In the genomic region with DNA sequence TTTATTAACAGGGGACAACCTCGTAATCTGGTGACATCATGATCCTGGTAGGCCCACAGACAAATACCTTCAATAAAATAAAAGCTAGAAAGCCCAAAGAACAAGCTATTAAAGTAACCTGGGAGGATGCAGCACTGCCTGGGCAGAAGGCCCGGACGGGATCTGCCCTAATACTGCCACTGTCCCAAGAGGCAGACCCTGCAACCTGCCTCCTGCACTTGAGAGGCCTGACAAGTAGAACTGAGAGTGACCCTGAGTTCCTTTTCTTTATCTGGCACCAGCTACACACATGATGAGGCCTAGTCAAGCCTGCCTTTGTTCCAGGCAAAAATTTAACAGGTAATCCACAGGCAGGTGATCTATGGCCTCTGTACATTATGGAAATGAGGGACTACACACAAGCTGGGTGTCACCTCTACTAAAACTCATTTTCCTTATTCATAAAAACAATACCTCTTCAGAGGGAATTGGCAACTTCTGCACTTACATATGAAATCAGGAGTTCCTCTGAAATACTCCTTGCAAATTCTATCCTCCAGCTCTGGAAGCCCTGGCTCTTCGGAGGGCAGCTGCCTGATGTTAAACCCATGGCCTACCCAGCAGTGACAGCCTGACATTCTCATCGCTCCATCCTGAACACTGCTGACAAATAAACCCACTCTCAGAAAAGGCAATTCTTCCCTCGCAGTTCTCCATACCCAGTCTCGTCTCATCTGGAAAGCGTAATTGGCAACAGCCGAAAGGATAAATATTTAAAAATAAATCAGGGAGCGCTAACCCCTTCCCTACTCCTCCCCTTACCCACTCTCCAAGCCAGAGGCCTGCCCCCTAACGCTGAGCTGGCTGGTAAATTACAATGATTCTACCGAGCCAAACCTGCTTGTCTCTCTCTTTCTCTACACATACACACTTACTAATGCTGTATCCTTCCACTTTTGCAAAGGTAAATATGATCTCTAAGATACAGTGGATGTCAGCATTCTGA, we compare ENCODE assay signal across 1 cellular context.
TF ChIP-seq lines count a peak whose summit lies in the region.

No MANE protein-coding gene starts in this region.

TF ChIP-seq in HEK293, 187 proteins besides CTCF, POLR2A, EP300 and RAD21 (continued from another document):
- TF ChIP-seq, protein P1, sequence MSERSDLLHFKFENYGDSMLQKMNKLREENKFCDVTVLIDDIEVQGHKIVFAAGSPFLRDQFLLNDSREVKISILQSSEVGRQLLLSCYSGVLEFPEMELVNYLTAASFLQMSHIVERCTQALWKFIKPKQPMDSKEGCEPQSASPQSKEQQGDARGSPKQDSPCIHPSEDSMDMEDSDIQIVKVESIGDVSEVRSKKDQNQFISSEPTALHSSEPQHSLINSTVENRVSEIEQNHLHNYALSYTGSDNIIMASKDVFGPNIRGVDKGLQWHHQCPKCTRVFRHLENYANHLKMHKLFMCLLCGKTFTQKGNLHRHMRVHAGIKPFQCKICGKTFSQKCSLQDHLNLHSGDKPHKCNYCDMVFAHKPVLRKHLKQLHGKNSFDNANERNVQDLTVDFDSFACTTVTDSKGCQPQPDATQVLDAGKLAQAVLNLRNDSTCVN (tag by site-specific recombination; optimal IDR thresholded peaks at IDR 0.05): no peak
